8 cellular contexts compared by ENCODE assay signal in genomic region chr11:75351541-75352416, GRCh38. TPM values are rescaled to one million over a fixed set of nuclear protein-coding genes. Genes with fewer than 3 reads are reported as not detected.
DNase-seq lines count a peak whose midpoint lies in the region; ATAC-seq and TF ChIP-seq lines count a peak whose summit lies in the region.

Gene ARRB1, minus strand, starts transcription at chr11:75351661. Its CDS starts 54 bp downstream, at chr11:75351607.

- peaks cover 3% of the 10 kb centered on the region for H3K4me1 ChIP-seq in thymus (ENCODE audit: control insufficient read depth, insufficient read depth, low read length)

- under 1% methylated on average over 95 of the region's 95 CpGs for WGBS in thymus

- peaks cover 52% of the 10 kb centered on the region for H3K4me1 Mint-ChIP-seq in nephron progenitor cell

- H3K27ac ChIP-seq in thymus (ENCODE audit: low read depth): peak within 1 kb of the TSS; percentile 74

- H3K9me3 ChIP-seq in thymus (ENCODE audit: control insufficient read depth): no peaks in the 10 kb centered on the region

- no peaks in the 10 kb centered on the region for H3K36me3 ChIP-seq in thymus (ENCODE audit: control insufficient read depth, insufficient read depth)

- peak; percentile 58 for DNase-seq in NCI-H748 (lab: John Stamatoyannopoulos, UW; ENCODE audit: unreplicated experiment)
- no peak for DNase-seq in NCI-H748 treated with DMSO at 0.1 percent for 48 hours (lab: John Stamatoyannopoulos, UW)
- peak; percentile 99 for DNase-seq in OCI-M1 (lab: John Stamatoyannopoulos, UW)
- DNase-seq in activated T-helper 9 cell treated with anti-CD3 and anti-CD28 coated beads, Interleukin-2, amount 50 U/mL, for 16 hours (ENCODE audit: low read depth): peak; percentile 48
- DNase-seq in fibroblast of pulmonary artery (ENCODE audit: low read depth): peak; percentile 56
- DNase-seq in nephron progenitor cell: peak; percentile 79

- peak within 1 kb of the TSS; percentile 80 for H3K27ac Mint-ChIP-seq in nephron progenitor cell

- peak within 1 kb of the TSS; percentile 90 for H3K4me3 Mint-ChIP-seq in nephron progenitor cell

- peaks cover 31% of the 10 kb centered on the region for H3K27me3 Mint-ChIP-seq in nephron progenitor cell (ENCODE audit: low read depth, poor library complexity)

- no peaks in the 10 kb centered on the region for H3K36me3 Mint-ChIP-seq in nephron progenitor cell (ENCODE audit: low read depth)

- H3K4me3 ChIP-seq in fibroblast of pulmonary artery (replicated peaks; ENCODE audit: low read depth, low read length): peak within 1 kb of the TSS; percentile 62
- H3K4me3 ChIP-seq in thymus (ENCODE audit: low read length): peak within 1 kb of the TSS; percentile 54

- H3K9me3 Mint-ChIP-seq in nephron progenitor cell: no peaks in the 10 kb centered on the region

- TF ChIP-seq CTCF in fibroblast of pulmonary artery (IDR thresholded peaks at IDR 0.05; ENCODE audit: low read length, missing control alignments): no peak
- no peak for TF ChIP-seq CTCF in nephron progenitor cell (IDR thresholded peaks at IDR 0.05)

- no peak for ATAC-seq in GM18867 (IDR thresholded peaks at IDR 0.05; ENCODE audit: unreplicated experiment)

- peaks cover 3% of the 10 kb centered on the region for H3K27me3 ChIP-seq in thymus (ENCODE audit: control insufficient read depth, insufficient read depth)

RNA-seq across cellular contexts. Expression of gene ARRB1, which starts in this region (rescaled TPM):
- 4.1 TPM for polyA plus RNA-seq in thymus
